Comparison of ENCODE assay signal across 10 cellular contexts in the genomic region with DNA sequence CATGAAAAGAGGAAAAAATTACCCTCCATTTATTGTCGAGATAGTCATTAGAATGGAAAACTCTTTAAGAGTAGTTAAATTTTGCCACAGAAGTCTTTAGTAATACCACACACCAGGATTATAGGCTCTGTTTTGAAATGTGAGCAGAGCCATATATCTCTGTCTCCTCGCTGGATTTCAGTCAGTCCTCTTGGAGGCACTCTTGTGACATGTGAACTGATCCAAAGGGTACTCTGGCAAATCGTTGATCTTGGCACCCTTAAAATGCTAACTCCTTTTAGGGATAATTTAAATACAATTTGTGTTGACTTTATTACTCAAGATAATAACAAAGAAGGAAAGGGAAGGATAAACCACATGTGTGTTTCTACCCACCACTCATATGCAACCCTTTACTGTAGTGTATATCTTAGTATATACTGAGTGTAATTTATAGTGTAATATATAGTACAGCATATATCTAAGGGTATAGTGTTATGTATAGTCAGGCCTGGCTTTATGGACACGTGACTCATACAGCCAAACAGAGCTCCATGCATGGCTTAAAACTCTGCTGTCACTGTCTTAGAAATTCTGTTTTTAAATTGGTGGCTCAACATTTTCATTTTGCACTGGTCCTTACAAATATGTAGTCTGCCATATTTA. TPM values are rescaled to one million over a fixed set of nuclear protein-coding genes. Genes with fewer than 3 reads are reported as not detected.
DNase-seq lines count a peak whose midpoint lies in the region; ATAC-seq and TF ChIP-seq lines count a peak whose summit lies in the region.
"Had no signal": no experiment of that assay in that cellular context is flagged by ENCODE, and none has a peak within 500 bp of the region (broad histone marks: within the 10 kb centered on the region; RNA-seq: fewer than 3 reads in every experiment).

No MANE protein-coding gene starts in this region.

- peak overlapping the region in 1 of 3 donors; percentile 5 for H3K9ac ChIP-seq in skeletal muscle tissue (ENCODE audit: low read depth in 1 of 3, low read length in 3 of 3)

- no peaks in the 10 kb centered on the region for H3K27me3 ChIP-seq in foreskin keratinocyte
- H3K27me3 ChIP-seq in skeletal muscle tissue (ENCODE audit: control insufficient read depth in 3 of 3, insufficient read depth in 3 of 3, low read length in 3 of 3) = no peaks in the 10 kb centered on the region
- no peaks in the 10 kb centered on the region for H3K27me3 ChIP-seq in lower lobe of right lung (ENCODE audit: low read depth)

- CTCF ChIA-PET in RWPE1 (lab: Yijun Ruan, JAX) = no interaction called here

- TF ChIP-seq CTCF in RWPE1 (conservative IDR thresholded peaks at IDR 0.05; ENCODE audit: low read depth) (no peak), foreskin keratinocyte (conservative IDR thresholded peaks at IDR 0.05) (peak; percentile 70), lower lobe of right lung (IDR thresholded peaks at IDR 0.05) (no peak)

- DNase-seq in NCI-H748 (lab: John Stamatoyannopoulos, UW; ENCODE audit: unreplicated experiment) = peak; percentile 33
- DNase-seq in NCI-H748 treated with DMSO at 0.1 percent for 48 hours (lab: John Stamatoyannopoulos, UW) = no peak
- peak; percentile 4 for DNase-seq in RWPE1 (ENCODE audit: low spot score)
- peak in 1 of 2 donors; percentile 30 for DNase-seq in foreskin keratinocyte
- DNase-seq in NCI-H2227 treated with DMSO at 0.1 percent for 48 hours (lab: John Stamatoyannopoulos, UW) = no peak
- no peak for DNase-seq in central memory CD4-positive, alpha-beta T cell
- no peak for DNase-seq in lower lobe of right lung
- DNase-seq: activated CD8-positive, alpha-beta memory T cell treated with anti-CD3 and anti-CD28 coated beads, Interleukin-2, amount 10 ng/mL, durations not matched to agents 7 days and 5 days; effector memory CD8-positive, alpha-beta T cell had no signal

- ATAC-seq in foreskin keratinocyte (peak; percentile 66), lower lobe of right lung (no peak)
- ATAC-seq: activated CD8-positive, alpha-beta memory T cell treated with anti-CD3 and anti-CD28 coated beads, Interleukin-2, amount 10 ng/mL, durations not matched to agents 7 days and 5 days; effector memory CD8-positive, alpha-beta T cell had no signal

- H3K4me3 ChIP-seq in skeletal muscle tissue (ENCODE audit: low read length in 3 of 3) = peak overlapping the region in 1 of 3 donors; percentile 34
- no peak overlapping the region for H3K4me3 ChIP-seq in lower lobe of right lung

- POLR2A ChIA-PET in RWPE1 (lab: Yijun Ruan, JAX; ENCODE audit: low non-redundant PET) = no interaction called here

- H3K27ac ChIP-seq in RWPE1 (no peak overlapping the region), foreskin keratinocyte (no peak overlapping the region), skeletal muscle tissue (ENCODE audit: low read depth, low read length) (peak overlapping the region; percentile 19), lower lobe of right lung (no peak overlapping the region)

- intact Hi-C loops in lower lobe of right lung (cut with DNase I) = no loop called here

- H3K9me3 ChIP-seq in skeletal muscle tissue (ENCODE audit: control insufficient read depth in 3 of 3, low read length in 3 of 3) (no peaks in the 10 kb centered on the region), lower lobe of right lung (no peaks in the 10 kb centered on the region)

- peaks cover 1% of the 10 kb centered on the region for H3K4me1 ChIP-seq in foreskin keratinocyte
- H3K4me1 ChIP-seq in skeletal muscle tissue (ENCODE audit: control insufficient read depth in 3 of 3, insufficient read depth in 3 of 3, low read length in 3 of 3) = peaks cover 0 to 12% (median 5%) of the 10 kb centered on the region in 3 donors
- no peaks in the 10 kb centered on the region for H3K4me1 ChIP-seq in lower lobe of right lung

- H3K36me3 ChIP-seq in skeletal muscle tissue (ENCODE audit: control insufficient read depth in 3 of 3, insufficient read depth in 3 of 3, low read length in 3 of 3) (no peaks in the 10 kb centered on the region), lower lobe of right lung (no peaks in the 10 kb centered on the region)

RNA-seq across cellular contexts. Expression of a gene that starts 12.3 kb away (rescaled TPM):
- total RNA-seq in foreskin keratinocyte (52.4 and 55.5 TPM in 2 replicates), skeletal muscle tissue (25.6 TPM), lower lobe of right lung (61.6 TPM)
- 13.6 and 15.2 TPM in 2 replicates for polyA plus RNA-seq in foreskin keratinocyte

Comparison
In these comparisons a context has a peak if more than half of its experiments do, and no peak if none do; other contexts are left out.
1. DNase-seq: peak in NCI-H748 (single experiment) and RWPE1 (single experiment); none in NCI-H748 treated with DMSO at 0.1 percent for 48 hours (single experiment), NCI-H2227 treated with DMSO at 0.1 percent for 48 hours (single experiment), central memory CD4-positive, alpha-beta T cell (single experiment) and lower lobe of right lung (single experiment).